ENCODE assay signal across 17 cellular contexts in genomic region chr13:60721063-60721462, GRCh38.
DNase-seq lines count a peak whose midpoint lies in the region; ATAC-seq and TF ChIP-seq lines count a peak whose summit lies in the region.
"Had no signal": no experiment of that assay in that cellular context is flagged by ENCODE, and none has a peak within 500 bp of the region (broad histone marks: within the 10 kb centered on the region; RNA-seq: fewer than 3 reads in every experiment).

No MANE protein-coding gene starts in this region.

- CTCF ChIA-PET in A673 (lab: Charles Lee) = no interaction called here

- peaks cover 12% of the 10 kb centered on the region for H3K4me1 ChIP-seq in A673 (ENCODE audit: insufficient read depth, low read length, poor library complexity, severe bottlenecking)
- 0 out of 2 replicates have a peak, but pooled peaks cover 3% of the 10 kb centered on the region for H3K4me1 ChIP-seq in GM23338 (ENCODE audit: insufficient read depth)
- H3K4me1 ChIP-seq: BLaER1 treated with 17β-estradiol and CSF1 and Interleukin-3, amounts not matched to agents 10 nM and 100 nM; Caco-2 had no signal

- H3K4me3 Mint-ChIP-seq in GM23338 = no peak overlapping the region
- H3K4me3 Mint-ChIP-seq: B cell; CD4-positive, alpha-beta T cell; CD8-positive, alpha-beta T cell had no signal

- no peaks in the 10 kb centered on the region for H3F3A ChIP-seq in GM23338 (replicated peaks; ENCODE audit: low read depth)

- TF ChIP-seq CTCF in A673 (conservative IDR thresholded peaks at IDR 0.05; ENCODE audit: low read depth, low read length) (no peak), GM23338 (conservative IDR thresholded peaks at IDR 0.05; ENCODE audit: low read depth in 2 of 2) (no peak)

- H3K36me3 ChIP-seq in A673 (ENCODE audit: insufficient read depth, low read length, poor library complexity, severe bottlenecking) = no peaks in the 10 kb centered on the region
- no peaks in the 10 kb centered on the region for H3K36me3 ChIP-seq in GM23338 (ENCODE audit: insufficient read depth)
- H3K36me3 ChIP-seq: BLaER1 treated with 17β-estradiol and CSF1 and Interleukin-3, amounts not matched to agents 10 nM and 100 nM had no signal

- no peaks in the 10 kb centered on the region for H3K9me3 ChIP-seq in A673 (ENCODE audit: low read depth, low read length, poor library complexity, severe bottlenecking)
- H3K9me3 ChIP-seq: BLaER1 treated with 17β-estradiol and CSF1 and Interleukin-3, amounts not matched to agents 10 nM and 100 nM; Caco-2 had no signal

- no peak overlapping the region for H3K4me3 ChIP-seq in A673 (ENCODE audit: low read depth, low read length, poor library complexity, severe bottlenecking)
- no peak overlapping the region for H3K4me3 ChIP-seq in GM23338
- H3K4me3 ChIP-seq: BLaER1 treated with 17β-estradiol and CSF1 and Interleukin-3, amounts not matched to agents 10 nM and 100 nM had no signal

- no peaks in the 10 kb centered on the region for H4K20me1 ChIP-seq in GM23338 (replicated peaks; ENCODE audit: insufficient read depth)
- H4K20me1 ChIP-seq: BLaER1 treated with 17β-estradiol and CSF1 and Interleukin-3, amounts not matched to agents 10 nM and 100 nM had no signal

- H3K4me2 ChIP-seq in GM23338 = no peak overlapping the region
- H3K4me2 ChIP-seq: BLaER1 treated with 17β-estradiol and CSF1 and Interleukin-3, amounts not matched to agents 10 nM and 100 nM had no signal

- H3K27me3 ChIP-seq in A673 (replicated peaks; ENCODE audit: insufficient read depth, low read depth, low read length, poor library complexity) (no peaks in the 10 kb centered on the region), GM23338 (ENCODE audit: insufficient read depth) (no peaks in the 10 kb centered on the region)
- H3K27me3 ChIP-seq: BLaER1 treated with 17β-estradiol and CSF1 and Interleukin-3, amounts not matched to agents 10 nM and 100 nM had no signal

- peak; percentile 75 for DNase-seq in A673 (ENCODE audit: low spot score)
- DNase-seq in GM23338 (ENCODE audit: low spot score) = peak; percentile 17
- DNase-seq in NCI-H2227 treated with DMSO at 0.1 percent for 48 hours (lab: John Stamatoyannopoulos, UW) = peak; percentile 34
- DNase-seq in activated naive CD4-positive, alpha-beta T cell (lab: John Stamatoyannopoulos, UW) = no peak
- no peak for DNase-seq in NCI-H2107 (lab: John Stamatoyannopoulos, UW)
- DNase-seq: 8988T; AML-193; Caco-2; Calu3; CD4-positive, alpha-beta T cell; CD8-positive, alpha-beta T cell; DMS79 treated with DMSO at 0.1 percent for 48 hours; GF-D8 had no signal

- H3K27ac ChIP-seq in A673 (ENCODE audit: low read depth, low read length, poor library complexity, severe bottlenecking) (peak overlapping the region; percentile 55), GM23338 (ENCODE audit: low read depth) (no peak overlapping the region)
- H3K27ac ChIP-seq: BLaER1 treated with 17β-estradiol and CSF1 and Interleukin-3, amounts not matched to agents 10 nM and 100 nM; C4-2B had no signal

- intact Hi-C loops in A673 (cut with micrococcal nuclease; ENCODE audit: unreplicated experiment) = no loop called here

- no peak overlapping the region for H2AFZ ChIP-seq in GM23338

- peak overlapping the region; percentile 38; the same call in 1 of the 2 replicates for H3K27ac Mint-ChIP-seq in GM23338
- H3K27ac Mint-ChIP-seq: B cell; CD4-positive, alpha-beta T cell; CD8-positive, alpha-beta T cell had no signal

- H3K9me3 Mint-ChIP-seq in GM23338 = no peaks in the 10 kb centered on the region
- H3K9me3 Mint-ChIP-seq: CD4-positive, alpha-beta T cell had no signal

- ATAC-seq in GM23338 = no peak
- ATAC-seq in HG03097 (IDR thresholded peaks at IDR 0.05; ENCODE audit: low FRiP score, unreplicated experiment) = no peak
- ATAC-seq: CD8-positive, alpha-beta T cell had no signal

- H3K27me3 Mint-ChIP-seq in GM23338 (ENCODE audit: insufficient read depth, low read depth, poor library complexity) = peaks cover 6% of the 10 kb centered on the region
- H3K27me3 Mint-ChIP-seq: B cell; CD4-positive, alpha-beta T cell had no signal

- H3K9me2 ChIP-seq in GM23338 (ENCODE audit: insufficient read depth) = no peaks in the 10 kb centered on the region

- POLR2A ChIA-PET in A673 (lab: Charles Lee; ENCODE audit: low non-redundant PET) = no interaction called here

- no peaks in the 10 kb centered on the region for H3K79me2 ChIP-seq in GM23338 (replicated peaks; ENCODE audit: insufficient read depth)

- peaks cover 7% of the 10 kb centered on the region for H3K4me1 Mint-ChIP-seq in GM23338
- H3K4me1 Mint-ChIP-seq: B cell had no signal

- H3K36me3 Mint-ChIP-seq in GM23338 (ENCODE audit: low read depth) = no peaks in the 10 kb centered on the region
- H3K36me3 Mint-ChIP-seq: CD8-positive, alpha-beta T cell had no signal

- no TSS peak for BruUV-seq in A673 (replicated peaks; lab: Mats Ljungman, UMichigan)

TF ChIP-seq in GM23338, 12 proteins besides CTCF, POLR2A, EP300 and RAD21 (continues in another document):
- no peak for TF ChIP-seq CREB1 (CRISPR knock-in tag; IDR thresholded peaks at IDR 0.05; ENCODE audit: low read depth)
- TF ChIP-seq STAT1 (IDR thresholded peaks at IDR 0.05; ENCODE audit: unreplicated experiment) = no peak
- TF ChIP-seq POLR2AphosphoS5 (IDR thresholded peaks at IDR 0.05; ENCODE audit: low read depth) = no peak
- TF ChIP-seq, protein P1, sequence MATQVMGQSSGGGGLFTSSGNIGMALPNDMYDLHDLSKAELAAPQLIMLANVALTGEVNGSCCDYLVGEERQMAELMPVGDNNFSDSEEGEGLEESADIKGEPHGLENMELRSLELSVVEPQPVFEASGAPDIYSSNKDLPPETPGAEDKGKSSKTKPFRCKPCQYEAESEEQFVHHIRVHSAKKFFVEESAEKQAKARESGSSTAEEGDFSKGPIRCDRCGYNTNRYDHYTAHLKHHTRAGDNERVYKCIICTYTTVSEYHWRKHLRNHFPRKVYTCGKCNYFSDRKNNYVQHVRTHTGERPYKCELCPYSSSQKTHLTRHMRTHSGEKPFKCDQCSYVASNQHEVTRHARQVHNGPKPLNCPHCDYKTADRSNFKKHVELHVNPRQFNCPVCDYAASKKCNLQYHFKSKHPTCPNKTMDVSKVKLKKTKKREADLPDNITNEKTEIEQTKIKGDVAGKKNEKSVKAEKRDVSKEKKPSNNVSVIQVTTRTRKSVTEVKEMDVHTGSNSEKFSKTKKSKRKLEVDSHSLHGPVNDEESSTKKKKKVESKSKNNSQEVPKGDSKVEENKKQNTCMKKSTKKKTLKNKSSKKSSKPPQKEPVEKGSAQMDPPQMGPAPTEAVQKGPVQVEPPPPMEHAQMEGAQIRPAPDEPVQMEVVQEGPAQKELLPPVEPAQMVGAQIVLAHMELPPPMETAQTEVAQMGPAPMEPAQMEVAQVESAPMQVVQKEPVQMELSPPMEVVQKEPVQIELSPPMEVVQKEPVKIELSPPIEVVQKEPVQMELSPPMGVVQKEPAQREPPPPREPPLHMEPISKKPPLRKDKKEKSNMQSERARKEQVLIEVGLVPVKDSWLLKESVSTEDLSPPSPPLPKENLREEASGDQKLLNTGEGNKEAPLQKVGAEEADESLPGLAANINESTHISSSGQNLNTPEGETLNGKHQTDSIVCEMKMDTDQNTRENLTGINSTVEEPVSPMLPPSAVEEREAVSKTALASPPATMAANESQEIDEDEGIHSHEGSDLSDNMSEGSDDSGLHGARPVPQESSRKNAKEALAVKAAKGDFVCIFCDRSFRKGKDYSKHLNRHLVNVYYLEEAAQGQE (IDR thresholded peaks at IDR 0.05; ENCODE audit: unreplicated experiment) = no peak

Comparison
In these comparisons a context has a peak if more than half of its experiments do, and no peak if none do; other contexts are left out.
1. DNase-seq: peak in A673 (single experiment), GM23338 (single experiment) and NCI-H2227 treated with DMSO at 0.1 percent for 48 hours (single experiment); none in activated naive CD4-positive, alpha-beta T cell (0 of 4) and NCI-H2107 (single experiment).